Comparison of ENCODE assay signal across 23 cellular contexts in the genomic region with DNA sequence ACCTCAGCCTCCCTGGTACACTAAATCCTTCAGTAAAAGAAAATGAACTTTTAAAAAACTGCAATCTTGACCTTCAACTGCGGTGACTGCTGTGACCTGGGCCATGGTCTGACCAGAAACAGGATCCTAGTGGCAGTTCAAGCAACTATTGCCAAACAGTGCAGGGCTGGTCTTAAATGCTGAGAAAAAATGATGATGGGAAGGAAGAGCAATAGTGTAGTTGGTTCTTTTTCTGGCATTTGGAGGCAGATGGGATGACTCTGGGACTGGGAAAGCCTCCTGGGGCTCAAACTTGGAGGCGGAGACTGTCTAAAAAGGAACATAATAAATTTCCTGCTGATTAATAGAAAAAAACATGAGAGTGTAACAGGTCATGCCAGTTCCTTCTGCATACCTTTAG. TPM values are rescaled to one million over a fixed set of nuclear protein-coding genes. Genes with fewer than 3 reads are reported as not detected.
A peak's percentile ranks its signal among the peaks of the same experiment; 100 is the strongest.
DNase-seq lines count a peak whose midpoint lies in the region; FAIRE-seq and TF ChIP-seq lines count a peak whose summit lies in the region.
"Had no signal": no experiment of that assay in that cellular context is flagged by ENCODE, and none has a peak within 500 bp of the region (broad histone marks: within the 10 kb centered on the region; RNA-seq: fewer than 3 reads in every experiment).

No MANE protein-coding gene starts in this region.

- no peaks in the 10 kb centered on the region for H3K27me3 ChIP-seq in PC-9 (ENCODE audit: insufficient read depth, low read depth)

- DNase-seq in NCI-H2171 treated with DMSO at 0.1 percent for 48 hours (lab: John Stamatoyannopoulos, UW), result peak; percentile 30
- DNase-seq in NCI-H2171 (lab: John Stamatoyannopoulos, UW), result no peak
- no peak for DNase-seq in SK-N-MC (ENCODE audit: low read depth, low spot score)
- DNase-seq in glutamatergic neuron, result peak; percentile 25
- DNase-seq in osteocyte (ENCODE audit: extremely low spot score, unreplicated experiment), result no peak
- DNase-seq in germinal center (ENCODE audit: low spot score), result no peak
- no peak for DNase-seq in HTR-8/SVneo (ENCODE audit: insufficient read length, low spot score)
- no peak for DNase-seq in PC-9
- DNase-seq: activated naive CD8-positive, alpha-beta T cell treated with anti-CD3 and anti-CD28 coated beads, Interleukin-2, amount 10 ng/mL, durations not matched to agents 7 days and 5 days; caudate nucleus; DMS153; naive B cell; NCI-H1092; NCI-H2081; NCI-H524 treated with DMSO at 0.1 percent for 48 hours; small intestine; stimulated activated CD4-positive, alpha-beta T cell treated with anti-CD3 and anti-CD28 coated beads, Interleukin-4, amount 100 ng/mL, for 24 hours had no signal

- 0 out of 2 replicates have a peak, but pooled peaks cover 5% of the 10 kb centered on the region for H3K9me2 ChIP-seq in PC-9 (ENCODE audit: insufficient read depth)

- H2AFZ ChIP-seq in PC-9, result no peak overlapping the region

- no peaks in the 10 kb centered on the region for H3K79me2 ChIP-seq in PC-9 (ENCODE audit: low read depth)

- H3K27ac ChIP-seq in SK-N-MC (peak overlapping the region; percentile 20; the same call in 1 of the 2 replicates), PC-9 (no peak overlapping the region)
- H3K27ac ChIP-seq: KMS-11 had no signal

- BruUV-seq in PC-9 (replicated peaks; lab: Mats Ljungman, UMichigan), result no TSS peak

- intact Hi-C loops in PC-9 (cut with micrococcal nuclease; ENCODE audit: unreplicated experiment), result loop anchor here (2.0 kb wide), 1 partner anchor 13 kb away; no protein-coding TSS in a partner anchor

- H3K4me1 Mint-ChIP-seq in glutamatergic neuron (ENCODE audit: low read depth, unreplicated experiment), result peaks cover 21% of the 10 kb centered on the region
- H3K4me1 Mint-ChIP-seq in osteocyte (ENCODE audit: unreplicated experiment), result peaks cover 26% of the 10 kb centered on the region
- H3K4me1 Mint-ChIP-seq: CD14-positive monocyte, naive B cell had no signal

- H3K4me3 ChIP-seq in SK-N-MC (no peak overlapping the region), PC-9 (no peak overlapping the region)
- H3K4me3 ChIP-seq: lung had no signal

- peak overlapping the region; percentile 62 for H3K27ac Mint-ChIP-seq in glutamatergic neuron (ENCODE audit: unreplicated experiment)
- peak overlapping the region; percentile 0 for H3K27ac Mint-ChIP-seq in osteocyte (ENCODE audit: unreplicated experiment)
- H3K27ac Mint-ChIP-seq: activated naive CD8-positive, alpha-beta T cell treated with anti-CD3 and anti-CD28 coated beads, Interleukin-2, amount 10 ng/mL, durations not matched to agents 7 days and 5 days; activated T-helper 1 cell treated with anti-CD3 and anti-CD28 coated beads, Interleukin-12 subunit alpha, Interleukin-12 subunit beta, Interleukin-2, Interleukin-4 antibody, amounts not matched to agents 30 ng/mL and 10 ng/mL and 1 ng/mL, durations not matched to agents 14 hours and 24 hours and 36 hours had no signal

- H3K27me3 Mint-ChIP-seq in glutamatergic neuron (ENCODE audit: unreplicated experiment) (peaks cover 3% of the 10 kb centered on the region), osteocyte (ENCODE audit: unreplicated experiment) (no peaks in the 10 kb centered on the region)

- POLR2A ChIA-PET in PC-9 (lab: Charles Lee; ENCODE audit: unreplicated experiment), result no interaction called here

- H3K4me3 Mint-ChIP-seq in glutamatergic neuron (ENCODE audit: unreplicated experiment) (peak overlapping the region; percentile 47), osteocyte (ENCODE audit: unreplicated experiment) (no peak overlapping the region)
- H3K4me3 Mint-ChIP-seq: activated naive CD8-positive, alpha-beta T cell treated with anti-CD3 and anti-CD28 coated beads, Interleukin-2, amount 10 ng/mL, durations not matched to agents 7 days and 5 days; activated T-helper 1 cell treated with anti-CD3 and anti-CD28 coated beads, Interleukin-12 subunit alpha, Interleukin-12 subunit beta, Interleukin-2, Interleukin-4 antibody, amounts not matched to agents 30 ng/mL and 10 ng/mL and 1 ng/mL, durations not matched to agents 14 hours and 24 hours and 36 hours; CD14-positive monocyte; naive B cell had no signal

- H3K9me3 ChIP-seq in SK-N-MC (ENCODE audit: low read depth, low read length), result no peaks in the 10 kb centered on the region; the same call in 1 of the 2 replicates
- peaks cover 3% of the 10 kb centered on the region; the same call in 1 of the 2 replicates for H3K9me3 ChIP-seq in PC-9 (ENCODE audit: insufficient read depth, low read depth)

- no peak overlapping the region for H3K9ac ChIP-seq in SK-N-MC (ENCODE audit: insufficient read length)
- H3K9ac ChIP-seq: KMS-11 had no signal

- TF ChIP-seq CTCF in glutamatergic neuron (IDR thresholded peaks at IDR 0.05; ENCODE audit: partially characterized antibody, unreplicated experiment), result no peak
- TF ChIP-seq CTCF in osteocyte (IDR thresholded peaks at IDR 0.05), result no peak
- TF ChIP-seq CTCF in PC-9 (conservative IDR thresholded peaks at IDR 0.05), result no peak

- H3K36me3 Mint-ChIP-seq in glutamatergic neuron (ENCODE audit: unreplicated experiment) (no peaks in the 10 kb centered on the region), osteocyte (ENCODE audit: unreplicated experiment) (peaks cover 5% of the 10 kb centered on the region)
- H3K36me3 Mint-ChIP-seq: activated naive CD8-positive, alpha-beta T cell treated with anti-CD3 and anti-CD28 coated beads, Interleukin-2, amount 10 ng/mL, durations not matched to agents 7 days and 5 days; CD14-positive monocyte had no signal

- no peaks in the 10 kb centered on the region for H3F3A ChIP-seq in PC-9 (ENCODE audit: insufficient read depth, low read depth)

- H4K20me1 ChIP-seq in PC-9 (ENCODE audit: insufficient read depth), result no peaks in the 10 kb centered on the region

- H3K36me3 ChIP-seq in SK-N-MC (ENCODE audit: insufficient read depth, low read length) (no peaks in the 10 kb centered on the region), PC-9 (ENCODE audit: low read depth) (no peaks in the 10 kb centered on the region)

- CTCF ChIA-PET in PC-9 (lab: Charles Lee), result no interaction called here

- H3K9me3 Mint-ChIP-seq in glutamatergic neuron (ENCODE audit: unreplicated experiment) (peaks cover 5% of the 10 kb centered on the region), osteocyte (ENCODE audit: unreplicated experiment) (peaks cover 7% of the 10 kb centered on the region)
- H3K9me3 Mint-ChIP-seq: activated naive CD8-positive, alpha-beta T cell treated with anti-CD3 and anti-CD28 coated beads, Interleukin-2, amount 10 ng/mL, durations not matched to agents 7 days and 5 days; activated T-helper 1 cell treated with anti-CD3 and anti-CD28 coated beads, Interleukin-12 subunit alpha, Interleukin-12 subunit beta, Interleukin-2, Interleukin-4 antibody, amounts not matched to agents 30 ng/mL and 10 ng/mL and 1 ng/mL, durations not matched to agents 14 hours and 24 hours and 36 hours had no signal

- H3K4me2 ChIP-seq in PC-9, result no peak overlapping the region
- H3K4me2 ChIP-seq: KMS-11 had no signal

- 0 out of 2 replicates have a peak, but pooled peaks cover 4% of the 10 kb centered on the region for H3K4me1 ChIP-seq in PC-9 (replicated peaks; ENCODE audit: insufficient read depth)

- no peak for FAIRE-seq in HTR-8/SVneo (lab: Jason Lieb, UNC)
- FAIRE-seq: GM12892, small intestine, urothelium cell line had no signal

RNA-seq across cellular contexts. Expression of a gene that starts 45.4 kb away (rescaled TPM):
- total RNA-seq in glutamatergic neuron (ENCODE audit: unreplicated experiment) (212 TPM), osteocyte (22.3 and 23.7 TPM in 2 replicates), PC-9 (2021) (11.8 and 14.0 TPM in 2 replicates)

Comparison
In these comparisons a context has a peak if more than half of its experiments do, and no peak if none do; other contexts are left out.
1. DNase-seq: peak in NCI-H2171 treated with DMSO at 0.1 percent for 48 hours (single experiment) and glutamatergic neuron (single experiment); none in NCI-H2171 (single experiment), SK-N-MC (single experiment), osteocyte (single experiment), germinal center (single experiment), HTR-8/SVneo (single experiment) and PC-9 (0 of 2).